Comparison of ENCODE assay signal across 17 cellular contexts in genomic region chr1:117567435-117567834, GRCh38. TPM values are rescaled to one million over a fixed set of nuclear protein-coding genes. Genes with fewer than 3 reads are reported as not detected.
DNase-seq lines count a peak whose midpoint lies in the region; ATAC-seq and TF ChIP-seq lines count a peak whose summit lies in the region.
"Had no signal": no experiment of that assay in that cellular context is flagged by ENCODE, and none has a peak within 500 bp of the region (broad histone marks: within the 10 kb centered on the region; RNA-seq: fewer than 3 reads in every experiment).

No MANE protein-coding gene starts in this region.

- TF ChIP-seq POLR2A in erythroblast (IDR thresholded peaks at IDR 0.05; ENCODE audit: low read length), result no peak

- H3K9me3 Mint-ChIP-seq in type B pancreatic cell (no peaks in the 10 kb centered on the region), T-cell (no peaks in the 10 kb centered on the region)

- peaks cover 15% of the 10 kb centered on the region for H3K4me1 ChIP-seq in colonic mucosa

- H3K9me3 ChIP-seq in colonic mucosa, result no peaks in the 10 kb centered on the region

- no peak for ATAC-seq in T-cell (replicated peaks in 1 of 4)

- no peak overlapping the region for H3K9ac ChIP-seq in colonic mucosa (ENCODE audit: low read depth in 2 of 2, low read length in 2 of 2)

- H3K27ac Mint-ChIP-seq in type B pancreatic cell, result no peak overlapping the region
- no peak overlapping the region for H3K27ac Mint-ChIP-seq in T-cell
- H3K27ac Mint-ChIP-seq: B cell had no signal

- POLR2A ChIA-PET in T-cell (lab: Charles Lee), result no interaction called here

- CTCF ChIA-PET in T-cell (lab: Charles Lee), result no interaction called here

- H3K4me1 Mint-ChIP-seq in type B pancreatic cell (ENCODE audit: unreplicated experiment) (peaks cover 9% of the 10 kb centered on the region), T-cell (peaks cover 11 to 20% (median 14%) of the 10 kb centered on the region in 3 donors)

- no peaks in the 10 kb centered on the region for H3K36me3 ChIP-seq in colonic mucosa

- H3K4me3 Mint-ChIP-seq in type B pancreatic cell (no peak overlapping the region), T-cell (no peak overlapping the region)
- H3K4me3 Mint-ChIP-seq: B cell had no signal

- intact Hi-C loops in colonic mucosa (cut with DNase I), result no loop called here

- no peaks in the 10 kb centered on the region for H3K27me3 ChIP-seq in colonic mucosa

- TF ChIP-seq CTCF in colonic mucosa (IDR thresholded peaks at IDR 0.05), result no peak
- no peak for TF ChIP-seq CTCF in type B pancreatic cell (conservative IDR thresholded peaks at IDR 0.05)

- H3K36me3 Mint-ChIP-seq in type B pancreatic cell (no peaks in the 10 kb centered on the region), T-cell (no peaks in the 10 kb centered on the region)

- no peak overlapping the region for H3K4me3 ChIP-seq in colonic mucosa

- DNase-seq in activated T-cell treated with anti-CD3 and anti-CD28 coated beads, Interleukin-2, amount 50 U/mL, for 48 hours, result peak; percentile 5 to 8
- no peak for DNase-seq in activated T-cell treated with anti-CD3 and anti-CD28 coated beads for 4 hours
- peak; percentile 10 for DNase-seq in colonic mucosa
- peak; percentile 57 for DNase-seq in mesenteric fat pad (ENCODE audit: low spot score)
- peak; percentile 39 for DNase-seq in type B pancreatic cell (ENCODE audit: extremely low spot score, unreplicated experiment)
- DNase-seq in NCI-H524 (lab: John Stamatoyannopoulos, UW), result no peak
- no peak for DNase-seq in T-cell
- no peak for DNase-seq in erythroblast (lab: John Stamatoyannopoulos, UW)
- DNase-seq: COR-L47, GF-D8, GOT3, KG1, NCI-H1105 treated with DMSO at 0.1 percent for 48 hours, NCI-H1694 treated with DMSO at 0.1 percent for 48 hours, NCI-H748 treated with DMSO at 0.1 percent for 48 hours, SIG-M5 had no signal

- no peak overlapping the region for H3K27ac ChIP-seq in colonic mucosa

- H3K27me3 Mint-ChIP-seq in type B pancreatic cell, result no peaks in the 10 kb centered on the region
- H3K27me3 Mint-ChIP-seq in T-cell, result no peaks in the 10 kb centered on the region

RNA-seq across cellular contexts. Expression of gene TENT5C, which starts 38.4 kb away (rescaled TPM):
- total RNA-seq in colonic mucosa (10 to 100 TPM; 40.7 to 58.5 TPM), mesenteric fat pad (2.5 TPM), type B pancreatic cell (ENCODE audit: low replicate concordance) (12.9 and 13.8 TPM in 2 replicates), T-cell (100 to 1,000 TPM in 1 of 5 donors, 10 to 100 TPM in 2, 1 to 10 TPM in 2; 7.6 to 133 (median 11.2) TPM)

Comparison
In these comparisons a context has a peak if more than half of its experiments do, and no peak if none do; other contexts are left out.
1. DNase-seq: peak in activated T-cell treated with anti-CD3 and anti-CD28 coated beads, Interleukin-2, amount 50 U/mL, for 48 hours (2 of 2), colonic mucosa (single experiment), mesenteric fat pad (single experiment) and type B pancreatic cell (single experiment); none in activated T-cell treated with anti-CD3 and anti-CD28 coated beads for 4 hours (single experiment), NCI-H524 (0 of 2), T-cell (0 of 34) and erythroblast (0 of 2).